ENCODE assay signal across 1 cellular context in genomic region chr1:202575906-202576653, GRCh38.
A peak's percentile ranks its signal among the peaks of the same experiment; 100 is the strongest.
TF ChIP-seq lines count a peak whose summit lies in the region.

No MANE protein-coding gene starts in this region.

TF ChIP-seq in SK-N-SH, 30 proteins besides CTCF, POLR2A, EP300 and RAD21 (continued from another document):
- TF ChIP-seq, protein P1, sequence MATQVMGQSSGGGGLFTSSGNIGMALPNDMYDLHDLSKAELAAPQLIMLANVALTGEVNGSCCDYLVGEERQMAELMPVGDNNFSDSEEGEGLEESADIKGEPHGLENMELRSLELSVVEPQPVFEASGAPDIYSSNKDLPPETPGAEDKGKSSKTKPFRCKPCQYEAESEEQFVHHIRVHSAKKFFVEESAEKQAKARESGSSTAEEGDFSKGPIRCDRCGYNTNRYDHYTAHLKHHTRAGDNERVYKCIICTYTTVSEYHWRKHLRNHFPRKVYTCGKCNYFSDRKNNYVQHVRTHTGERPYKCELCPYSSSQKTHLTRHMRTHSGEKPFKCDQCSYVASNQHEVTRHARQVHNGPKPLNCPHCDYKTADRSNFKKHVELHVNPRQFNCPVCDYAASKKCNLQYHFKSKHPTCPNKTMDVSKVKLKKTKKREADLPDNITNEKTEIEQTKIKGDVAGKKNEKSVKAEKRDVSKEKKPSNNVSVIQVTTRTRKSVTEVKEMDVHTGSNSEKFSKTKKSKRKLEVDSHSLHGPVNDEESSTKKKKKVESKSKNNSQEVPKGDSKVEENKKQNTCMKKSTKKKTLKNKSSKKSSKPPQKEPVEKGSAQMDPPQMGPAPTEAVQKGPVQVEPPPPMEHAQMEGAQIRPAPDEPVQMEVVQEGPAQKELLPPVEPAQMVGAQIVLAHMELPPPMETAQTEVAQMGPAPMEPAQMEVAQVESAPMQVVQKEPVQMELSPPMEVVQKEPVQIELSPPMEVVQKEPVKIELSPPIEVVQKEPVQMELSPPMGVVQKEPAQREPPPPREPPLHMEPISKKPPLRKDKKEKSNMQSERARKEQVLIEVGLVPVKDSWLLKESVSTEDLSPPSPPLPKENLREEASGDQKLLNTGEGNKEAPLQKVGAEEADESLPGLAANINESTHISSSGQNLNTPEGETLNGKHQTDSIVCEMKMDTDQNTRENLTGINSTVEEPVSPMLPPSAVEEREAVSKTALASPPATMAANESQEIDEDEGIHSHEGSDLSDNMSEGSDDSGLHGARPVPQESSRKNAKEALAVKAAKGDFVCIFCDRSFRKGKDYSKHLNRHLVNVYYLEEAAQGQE (IDR thresholded peaks at IDR 0.05; ENCODE audit: low read depth, low read length): no peak
- TF ChIP-seq TEAD4 (IDR thresholded peaks at IDR 0.05; ENCODE audit: borderline replicate concordance, insufficient read depth) (peak; percentile 51; the same call in 1 of the 2 replicates), MXI1 (IDR thresholded peaks at IDR 0.05; ENCODE audit: low read depth, low read length) (no peak), POLR2AphosphoS5 (IDR thresholded peaks at IDR 0.05; ENCODE audit: low read depth, low read length) (peak; percentile 44; the same call in 1 of the 2 replicates), CHD2 (IDR thresholded peaks at IDR 0.05; ENCODE audit: low read length, partially characterized antibody) (peak; percentile 84), USF1 (IDR thresholded peaks at IDR 0.05; ENCODE audit: borderline replicate concordance, low read depth) (no peak), TAF1 (IDR thresholded peaks at IDR 0.05; ENCODE audit: borderline replicate concordance, low read depth, low read length) (no peak), FOXJ3 (CRISPR knock-in tag; IDR thresholded peaks at IDR 0.05) (peak; percentile 88), MEF2A (IDR thresholded peaks at IDR 0.05; ENCODE audit: borderline replicate concordance, low read depth) (no peak)
- TF ChIP-seq, protein P2, sequence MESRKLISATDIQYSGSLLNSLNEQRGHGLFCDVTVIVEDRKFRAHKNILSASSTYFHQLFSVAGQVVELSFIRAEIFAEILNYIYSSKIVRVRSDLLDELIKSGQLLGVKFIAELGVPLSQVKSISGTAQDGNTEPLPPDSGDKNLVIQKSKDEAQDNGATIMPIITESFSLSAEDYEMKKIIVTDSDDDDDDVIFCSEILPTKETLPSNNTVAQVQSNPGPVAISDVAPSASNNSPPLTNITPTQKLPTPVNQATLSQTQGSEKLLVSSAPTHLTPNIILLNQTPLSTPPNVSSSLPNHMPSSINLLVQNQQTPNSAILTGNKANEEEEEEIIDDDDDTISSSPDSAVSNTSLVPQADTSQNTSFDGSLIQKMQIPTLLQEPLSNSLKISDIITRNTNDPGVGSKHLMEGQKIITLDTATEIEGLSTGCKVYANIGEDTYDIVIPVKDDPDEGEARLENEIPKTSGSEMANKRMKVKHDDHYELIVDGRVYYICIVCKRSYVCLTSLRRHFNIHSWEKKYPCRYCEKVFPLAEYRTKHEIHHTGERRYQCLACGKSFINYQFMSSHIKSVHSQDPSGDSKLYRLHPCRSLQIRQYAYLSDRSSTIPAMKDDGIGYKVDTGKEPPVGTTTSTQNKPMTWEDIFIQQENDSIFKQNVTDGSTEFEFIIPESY (IDR thresholded peaks at IDR 0.05; ENCODE audit: borderline replicate concordance, low read depth): no peak
